19 cellular contexts compared by ENCODE assay signal in the genomic region with DNA sequence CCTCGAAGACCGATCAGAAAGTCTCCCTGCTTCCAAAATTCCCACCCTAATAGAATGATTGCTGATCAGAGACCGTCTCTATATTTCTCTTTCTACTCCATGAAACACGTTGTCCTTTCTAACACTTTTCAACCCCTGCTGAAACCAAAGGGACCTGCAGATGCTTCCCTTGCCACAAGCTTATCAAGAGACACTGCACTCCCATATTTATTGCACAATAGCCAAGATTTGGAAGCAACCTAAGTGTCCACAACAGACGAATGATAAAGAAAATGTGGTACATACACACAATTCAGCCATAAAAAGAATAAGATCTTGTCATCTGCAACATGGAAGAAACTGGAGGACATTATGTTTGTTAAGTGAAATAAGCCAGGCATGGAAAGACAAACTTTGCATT.
"Had no signal": no experiment of that assay in that cellular context is flagged by ENCODE, and none has a peak within 500 bp of the region (broad histone marks: within the 10 kb centered on the region; RNA-seq: fewer than 3 reads in every experiment).

No MANE protein-coding gene starts in this region.

- H3K9me3 ChIP-seq: left ventricle myocardium inferior, lower lobe of right lung, psoas muscle, stomach, thoracic aorta, transverse colon had no signal

- H3K36me3 ChIP-seq: esophagus muscularis mucosa, left ventricle myocardium inferior, lower lobe of right lung, stomach, thoracic aorta, transverse colon had no signal

- H3K27ac ChIP-seq: esophagus muscularis mucosa, left ventricle myocardium inferior, lower lobe of right lung, psoas muscle, stomach, thoracic aorta, transverse colon had no signal

- DNase-seq: effector memory CD8-positive, alpha-beta T cell; kidney; left cardiac atrium; left ventricle myocardium inferior; lower lobe of right lung; midbrain; naive B cell; occipital lobe; psoas muscle; retina; small intestine; stimulated activated CD4-positive, alpha-beta T cell treated with anti-CD3 and anti-CD28 coated beads, Interleukin-12 subunit alpha, Interleukin-12 subunit beta, amount 100 ng/mL, for 4 hours; stimulated activated naive CD4-positive, alpha-beta T cell; stomach; substantia nigra; transverse colon had no signal

- H3K4me1 ChIP-seq: esophagus muscularis mucosa, left ventricle myocardium inferior, lower lobe of right lung, psoas muscle, stomach, transverse colon had no signal

- ATAC-seq: effector memory CD8-positive, alpha-beta T cell; left cardiac atrium; lower lobe of right lung; psoas muscle had no signal

- H3K4me3 ChIP-seq: esophagus muscularis mucosa, left ventricle myocardium inferior, lower lobe of right lung, psoas muscle, stomach, thoracic aorta, transverse colon had no signal

- FAIRE-seq: colon, kidney, small intestine had no signal
